In genomic region chr14:49579841-49580240, GRCh38 we compare ENCODE assay signal across 1 cellular context.
TF ChIP-seq lines count a peak whose summit lies in the region.

No MANE protein-coding gene starts in this region.

TF ChIP-seq in GM23338, 12 proteins besides CTCF, POLR2A, EP300 and RAD21 (continued from another document):
- TF ChIP-seq REST (IDR thresholded peaks at IDR 0.05; ENCODE audit: unreplicated experiment) = no peak
- no peak for TF ChIP-seq NANOG (IDR thresholded peaks at IDR 0.05; ENCODE audit: borderline replicate concordance)
- TF ChIP-seq ZNF462 (CRISPR knock-in tag; IDR thresholded peaks at IDR 0.05) = no peak
- TF ChIP-seq JUNB (IDR thresholded peaks at IDR 0.05; ENCODE audit: unreplicated experiment) = no peak
- TF ChIP-seq EZH2phosphoT487 (IDR thresholded peaks at IDR 0.05; ENCODE audit: unreplicated experiment) = no peak
- TF ChIP-seq EZH2 (IDR thresholded peaks at IDR 0.05; ENCODE audit: low read depth, unreplicated experiment) = no peak
- TF ChIP-seq ZNF114 (CRISPR knock-in tag; IDR thresholded peaks at IDR 0.05) = no peak
- TF ChIP-seq POLR2AphosphoS5 (IDR thresholded peaks at IDR 0.05; ENCODE audit: low read depth) = no peak; the same call in 1 of the 2 replicates
- no peak for TF ChIP-seq STAT1 (IDR thresholded peaks at IDR 0.05; ENCODE audit: unreplicated experiment)
